10 cellular contexts compared by ENCODE assay signal in genomic region chr17:49343273-49343672, GRCh38. TPM values are rescaled to one million over a fixed set of nuclear protein-coding genes. Genes with fewer than 3 reads are reported as not detected.
A peak's percentile ranks its signal among the peaks of the same experiment; 100 is the strongest.
DNase-seq lines count a peak whose midpoint lies in the region; ATAC-seq, FAIRE-seq and TF ChIP-seq lines count a peak whose summit lies in the region.
"Had no signal": no experiment of that assay in that cellular context is flagged by ENCODE, and none has a peak within 500 bp of the region (broad histone marks: within the 10 kb centered on the region; RNA-seq: fewer than 3 reads in every experiment).

No MANE protein-coding gene starts in this region.

- DNase-seq in stimulated activated CD4-positive, alpha-beta T cell treated with anti-CD3 and anti-CD28 coated beads, Interleukin-15, amount 100 ng/mL, for 24 hours = peak; percentile 31
- DNase-seq in stimulated activated CD4-positive, alpha-beta T cell treated with anti-CD3 and anti-CD28 coated beads, Interleukin-1b, Interleukin-23, amount 100 ng/mL, for 48 hours = no peak
- DNase-seq in H54 (ENCODE audit: insufficient read length, low spot score) (no peak), UCSD-AML1 (lab: John Stamatoyannopoulos, UW; ENCODE audit: unreplicated experiment) (no peak), PC-9 (no peak)
- DNase-seq: Caco-2, SHP77 treated with DMSO at 0.1 percent for 48 hours had no signal

- 0 out of 2 replicates have a peak, but pooled peaks cover 3% of the 10 kb centered on the region for H3F3A ChIP-seq in PC-9 (ENCODE audit: insufficient read depth, low read depth)

- H4K20me1 ChIP-seq in PC-9 (ENCODE audit: insufficient read depth) = peaks cover 9% of the 10 kb centered on the region

- H3K4me1 Mint-ChIP-seq in dendritic cell treated with granulocyte-macrophage colony-stimulating factor and Interleukin-4, amounts not matched to agents 40 ng/mL and 50 ng/mL, for 4 days (ENCODE audit: low read depth) = peaks cover 48% of the 10 kb centered on the region

- peaks cover 4% of the 10 kb centered on the region for H3K36me3 Mint-ChIP-seq in dendritic cell treated with granulocyte-macrophage colony-stimulating factor and Interleukin-4, amounts not matched to agents 40 ng/mL and 50 ng/mL, for 4 days (ENCODE audit: low read depth)

- no peak for TF ChIP-seq CTCF in PC-9 (conservative IDR thresholded peaks at IDR 0.05)

- no peak overlapping the region for H3K4me3 ChIP-seq in PC-9

- no peak for FAIRE-seq in H54 (lab: Jason Lieb, UNC)

- no peaks in the 10 kb centered on the region for H3K4me1 ChIP-seq in PC-9 (replicated peaks; ENCODE audit: insufficient read depth)
- H3K4me1 ChIP-seq: Caco-2 had no signal

- no TSS peak for BruUV-seq in PC-9 (replicated peaks; lab: Mats Ljungman, UMichigan)

- H3K79me2 ChIP-seq in PC-9 (ENCODE audit: low read depth) = peaks cover 81% of the 10 kb centered on the region

- CTCF ChIA-PET in PC-9 (lab: Charles Lee) = interaction anchor here (0.7 kb wide), 1 partner anchor 17 kb away, joined by 4 read pairs; no protein-coding TSS in a partner anchor

- H3K9me2 ChIP-seq in PC-9 (ENCODE audit: insufficient read depth) = no peaks in the 10 kb centered on the region

- POLR2A ChIA-PET in PC-9 (lab: Charles Lee; ENCODE audit: unreplicated experiment) = no interaction called here

- H3K4me2 ChIP-seq in PC-9 = no peak overlapping the region

- H3K27ac ChIP-seq in PC-9 = no peak overlapping the region

- no peak for TF ChIP-seq POLR2A in H54 (IDR thresholded peaks at IDR 0.05; ENCODE audit: low read depth, low read length)

- no peaks in the 10 kb centered on the region for H3K9me3 Mint-ChIP-seq in dendritic cell treated with granulocyte-macrophage colony-stimulating factor and Interleukin-4, amounts not matched to agents 40 ng/mL and 50 ng/mL, for 4 days

- peaks cover 3% of the 10 kb centered on the region; the same call in 1 of the 2 replicates for H3K36me3 ChIP-seq in PC-9 (ENCODE audit: low read depth)

- no peaks in the 10 kb centered on the region for H3K9me3 ChIP-seq in PC-9 (ENCODE audit: insufficient read depth, low read depth)
- H3K9me3 ChIP-seq: Caco-2 had no signal

- H3K27ac Mint-ChIP-seq in dendritic cell treated with granulocyte-macrophage colony-stimulating factor and Interleukin-4, amounts not matched to agents 40 ng/mL and 50 ng/mL, for 4 days = peak overlapping the region; percentile 28

- H3K27me3 Mint-ChIP-seq in dendritic cell treated with granulocyte-macrophage colony-stimulating factor and Interleukin-4, amounts not matched to agents 40 ng/mL and 50 ng/mL, for 4 days = no peaks in the 10 kb centered on the region

- no peak overlapping the region for H2AFZ ChIP-seq in PC-9

- ATAC-seq in SK-N-SH treated with all-trans-retinoic acid at 6 μM for 48 hours (peak; percentile 63), GM21526 (IDR thresholded peaks at IDR 0.05; ENCODE audit: low FRiP score, unreplicated experiment) (no peak)

- intact Hi-C loops in dendritic cell treated with granulocyte-macrophage colony-stimulating factor and Interleukin-4, amounts not matched to agents 40 ng/mL and 50 ng/mL, for 4 days (cut with micrococcal nuclease) = no loop called here
- intact Hi-C loops in PC-9 (cut with micrococcal nuclease; ENCODE audit: unreplicated experiment) = no loop called here

- H3K4me3 Mint-ChIP-seq in dendritic cell treated with granulocyte-macrophage colony-stimulating factor and Interleukin-4, amounts not matched to agents 40 ng/mL and 50 ng/mL, for 4 days = peak overlapping the region; percentile 32

- no peaks in the 10 kb centered on the region for H3K27me3 ChIP-seq in PC-9 (ENCODE audit: insufficient read depth, low read depth)

TF ChIP-seq in SK-N-SH treated with all-trans-retinoic acid at 6 μM for 48 hours, 23 proteins besides CTCF, POLR2A, EP300 and RAD21:
- TF ChIP-seq CREB5 (CRISPR knock-in tag; IDR thresholded peaks at IDR 0.05; ENCODE audit: low read depth) (no peak), ZFP3 (CRISPR knock-in tag; IDR thresholded peaks at IDR 0.05) (no peak), OSR1 (CRISPR knock-in tag; IDR thresholded peaks at IDR 0.05) (no peak), TOX (CRISPR knock-in tag; IDR thresholded peaks at IDR 0.05; ENCODE audit: borderline replicate concordance) (no peak), TSHZ2 (CRISPR knock-in tag; IDR thresholded peaks at IDR 0.05) (no peak), ZNF565 (CRISPR knock-in tag; conservative IDR thresholded peaks at IDR 0.05; ENCODE audit: low read depth) (no peak), CSDC2 (CRISPR knock-in tag; IDR thresholded peaks at IDR 0.05) (no peak), ZNF70 (CRISPR knock-in tag; IDR thresholded peaks at IDR 0.05) (no peak), ZNF8 (CRISPR knock-in tag; IDR thresholded peaks at IDR 0.05) (no peak), ISL1 (CRISPR knock-in tag; IDR thresholded peaks at IDR 0.05) (no peak), CSRNP3 (CRISPR knock-in tag; IDR thresholded peaks at IDR 0.05) (no peak), ESRRG (CRISPR knock-in tag; IDR thresholded peaks at IDR 0.05) (no peak), ZFP30 (CRISPR knock-in tag; IDR thresholded peaks at IDR 0.05) (no peak)

RNA-seq across cellular contexts. Expression of gene ZNF652, which starts 18.8 kb away (rescaled TPM):
- 44.8 and 49.8 TPM in 2 replicates for total RNA-seq in PC-9 (2021)
